In the genomic region with DNA sequence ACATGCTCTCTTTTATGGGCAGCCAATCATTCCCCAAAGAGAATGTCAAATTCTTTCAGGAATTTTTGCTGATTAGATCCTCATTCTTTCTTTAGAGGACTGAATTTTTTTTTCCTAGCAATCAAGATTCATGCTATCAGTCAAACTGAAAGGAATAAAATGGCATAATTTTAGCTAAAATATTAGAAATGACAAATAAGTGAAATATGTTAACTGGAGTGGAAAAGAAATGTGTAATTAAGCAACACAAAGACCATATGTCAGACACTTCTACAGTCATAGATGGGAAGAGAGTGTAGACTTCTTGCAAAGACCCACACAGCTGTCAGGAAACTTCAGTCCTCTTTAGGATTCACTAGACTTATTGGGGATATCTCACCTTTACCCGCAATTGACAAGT, we compare ENCODE assay signal across 22 cellular contexts.
"Had no signal": no experiment of that assay in that cellular context is flagged by ENCODE, and none has a peak within 500 bp of the region (broad histone marks: within the 10 kb centered on the region; RNA-seq: fewer than 3 reads in every experiment).

No MANE protein-coding gene starts in this region.

- H3K27me3 ChIP-seq: breast epithelium, Peyer's patch, SJCRH30 had no signal

- DNase-seq: activated CD4-positive, alpha-beta T cell treated with anti-CD3 and anti-CD28 coated beads for 48 hours; activated CD4-positive, alpha-beta T cell treated with anti-CD3 and anti-CD28 coated beads, Interleukin-2, amount 50 U/mL, for 4 hours; activated CD4-positive, CD25-positive, alpha-beta regulatory T cell treated with anti-CD3 and anti-CD28 coated beads, Interleukin-2, amount 50 U/mL, for 72 hours; activated CD8-positive, alpha-beta T cell treated with anti-CD3 and anti-CD28 coated beads, Interleukin-2, amount 10 ng/mL, durations not matched to agents 7 days and 5 days; activated effector memory CD4-positive, alpha-beta T cell treated with Interleukin-2 at 50 U/mL for 16 hours; activated naive CD4-positive, alpha-beta T cell; activated T-cell treated with anti-CD3 and anti-CD28 coated beads, Interleukin-2, amount 50 U/mL, for 24 hours; aorta; caudate nucleus; Kasumi-1; KBM-7; NCI-H1092; NCI-H1417 treated with DMSO at 0.1 percent for 48 hours; NCI-H187 treated with DMSO at 0.1 percent for 48 hours; NCI-H2081 treated with DMSO at 0.1 percent for 48 hours; NCI-H226; NCI-H510A treated with DMSO at 0.1 percent for 48 hours; Peyer's patch; Right ventricle myocardium superior; SJCRH30 had no signal

- H3K4me1 ChIP-seq: breast epithelium, Peyer's patch, SJCRH30 had no signal

- H3K9me3 ChIP-seq: breast epithelium, Peyer's patch, SJCRH30 had no signal

- H3K36me3 ChIP-seq: breast epithelium, Peyer's patch, SJCRH30 had no signal

- H3K4me3 ChIP-seq: breast epithelium, Peyer's patch, SJCRH30 had no signal

- H3K27ac ChIP-seq: breast epithelium, Peyer's patch, RWPE1, SJCRH30 had no signal
